In genomic region chr12:66663605-66664004, GRCh38 we compare ENCODE assay signal across 17 cellular contexts. TPM values are rescaled to one million over a fixed set of nuclear protein-coding genes. Genes with fewer than 3 reads are reported as not detected.
DNase-seq lines count a peak whose midpoint lies in the region; ATAC-seq and TF ChIP-seq lines count a peak whose summit lies in the region.
"Had no signal": no experiment of that assay in that cellular context is flagged by ENCODE, and none has a peak within 500 bp of the region (broad histone marks: within the 10 kb centered on the region; RNA-seq: fewer than 3 reads in every experiment).

No MANE protein-coding gene starts in this region.

- no peaks in the 10 kb centered on the region for H3F3A ChIP-seq in PC-3 (ENCODE audit: low read length, unreplicated experiment)

- no peak for TF ChIP-seq CTCF in PC-3 (conservative IDR thresholded peaks at IDR 0.05; ENCODE audit: low read depth, low read length)

- POLR2A ChIA-PET in PC-3 (lab: Charles Lee; ENCODE audit: unreplicated experiment): no interaction called here

- no peak overlapping the region for H3K9ac ChIP-seq in PC-3 (ENCODE audit: low read length)

- BruUV-seq in PC-3 (replicated peaks; lab: Mats Ljungman, UMichigan): no TSS peak

- H3K79me2 ChIP-seq in PC-3 (ENCODE audit: low read length): no peaks in the 10 kb centered on the region

- intact Hi-C loops in PC-3 (cut with micrococcal nuclease): no loop called here

- peaks cover 55% of the 10 kb centered on the region for H3K4me1 ChIP-seq in PC-3 (ENCODE audit: insufficient read depth, low read length)

- no peak overlapping the region for H2AFZ ChIP-seq in PC-3 (ENCODE audit: low read length)

- no peaks in the 10 kb centered on the region for H4K20me1 ChIP-seq in PC-3 (ENCODE audit: low read length)

- no peak overlapping the region for H3K27ac ChIP-seq in PC-3 (ENCODE audit: low read length)

- H3K36me3 ChIP-seq in PC-3 (ENCODE audit: low read depth, low read length): no peaks in the 10 kb centered on the region

- no peaks in the 10 kb centered on the region for H3K9me3 ChIP-seq in PC-3 (ENCODE audit: low read length)

- no peaks in the 10 kb centered on the region for H3K27me3 ChIP-seq in PC-3 (ENCODE audit: low read length)

- no peaks in the 10 kb centered on the region for H3K9me2 ChIP-seq in PC-3 (replicated peaks; ENCODE audit: low read length)

- CTCF ChIA-PET in PC-3 (lab: Charles Lee): no interaction called here

- peak overlapping the region; percentile 0; the same call in 1 of the 2 replicates for H3K4me2 ChIP-seq in PC-3 (ENCODE audit: low read length)

- ATAC-seq in PC-3 (no peak), HG03571 (IDR thresholded peaks at IDR 0.05; ENCODE audit: unreplicated experiment) (no peak), HG03457 (IDR thresholded peaks at IDR 0.05; ENCODE audit: unreplicated experiment) (no peak)
- ATAC-seq: HepG2 had no signal

- H3K4me3 ChIP-seq in PC-3 (ENCODE audit: low read length): no peak overlapping the region

- DNase-seq in NCI-H345 (lab: John Stamatoyannopoulos, UW): peak; percentile 41
- DNase-seq in NCI-H345 treated with DMSO at 0.1 percent for 48 hours (lab: John Stamatoyannopoulos, UW; ENCODE audit: unreplicated experiment): no peak
- peak; percentile 18 for DNase-seq in NCI-H2029 treated with DMSO at 0.1 percent for 48 hours (lab: John Stamatoyannopoulos, UW)
- DNase-seq in PC-3: no peak
- no peak for DNase-seq in NCI-H69 (lab: John Stamatoyannopoulos, UW)
- DNase-seq: ACHN; C1 segment of cervical spinal cord; Calu3; CD4-positive, alpha-beta T cell; DMS 273 treated with DMSO at 0.1 percent for 48 hours; EL; GOT3; H9 had no signal

RNA-seq across cellular contexts. Expression of gene GRIP1, which starts 15.3 kb away (rescaled TPM):
- 2.0 and 8.4 TPM in 2 replicates for total RNA-seq in PC-3 (2014; rRNA removed)
- total RNA-seq: A172, HepG2 had no signal

Comparison
In these comparisons a context has a peak if more than half of its experiments do, and no peak if none do; other contexts are left out.
1. DNase-seq: peak in NCI-H345 (single experiment) and NCI-H2029 treated with DMSO at 0.1 percent for 48 hours (single experiment); none in NCI-H345 treated with DMSO at 0.1 percent for 48 hours (single experiment), PC-3 (single experiment) and NCI-H69 (single experiment).